In genomic region chr4:85457752-85458467, GRCh38 we compare ENCODE assay signal across 19 cellular contexts.
"Had no signal": no experiment of that assay in that cellular context is flagged by ENCODE, and none has a peak within 500 bp of the region (broad histone marks: within the 10 kb centered on the region; RNA-seq: fewer than 3 reads in every experiment).

No MANE protein-coding gene starts in this region.

- H3K27me3 Mint-ChIP-seq: activated naive CD4-positive, alpha-beta T cell treated with anti-CD3 and anti-CD28 coated beads, Interleukin-2, amount 10 ng/mL, durations not matched to agents 7 days and 5 days had no signal

- H3K4me1 ChIP-seq: sigmoid colon, tibial artery, uterus had no signal

- H3K27ac Mint-ChIP-seq: activated naive CD4-positive, alpha-beta T cell treated with anti-CD3 and anti-CD28 coated beads, Interleukin-2, amount 10 ng/mL, durations not matched to agents 7 days and 5 days; activated naive CD8-positive, alpha-beta T cell treated with anti-CD3 and anti-CD28 coated beads, Interleukin-2, amount 50 U/mL, for 24 hours; naive thymus-derived CD4-positive, alpha-beta T cell; T-helper 1 cell treated with Interleukin-12 subunit alpha and Interleukin-12 subunit beta and Interleukin-4 antibody, amounts not matched to agents 30 μg/mL and 1 μg/mL, for 36 hours had no signal

- H3K9me3 ChIP-seq: sigmoid colon, uterus had no signal

- DNase-seq: activated CD8-positive, alpha-beta memory T cell treated with anti-CD3 and anti-CD28 coated beads for 24 hours; activated CD8-positive, alpha-beta memory T cell treated with anti-CD3 and anti-CD28 coated beads, Interleukin-2, amount 50 U/mL, for 48 hours; activated effector memory CD4-positive, alpha-beta T cell treated with Interleukin-2 at 50 U/mL for 16 hours; activated naive CD4-positive, alpha-beta T cell treated with anti-CD3 and anti-CD28 coated beads, Interleukin-2, amount 10 ng/mL, durations not matched to agents 7 days and 5 days; activated naive CD8-positive, alpha-beta T cell treated with anti-CD3 and anti-CD28 coated beads, Interleukin-2, amount 50 U/mL, for 24 hours; activated T-cell treated with anti-CD3 and anti-CD28 coated beads, Interleukin-2, amount 50 U/mL, for 48 hours; anterior cingulate cortex; effector CD4-positive, alpha-beta T cell; mesendoderm; naive thymus-derived CD4-positive, alpha-beta T cell; sigmoid colon; stimulated activated CD4-positive, alpha-beta T cell treated with anti-CD3 and anti-CD28 coated beads, Interleukin-12 subunit alpha, Interleukin-12 subunit beta, amount 100 ng/mL, for 4 hours; stimulated activated CD4-positive, alpha-beta T cell treated with anti-CD3 and anti-CD28 coated beads, Interleukin-1b, Interleukin-23, amount 100 ng/mL, for 48 hours; stimulated activated naive CD4-positive, alpha-beta T cell treated with Interleukin-2 at 50 U/mL for 16 hours; substantia nigra; tibial artery had no signal

- H3K4me1 Mint-ChIP-seq: activated naive CD4-positive, alpha-beta T cell treated with anti-CD3 and anti-CD28 coated beads, Interleukin-2, amount 10 ng/mL, durations not matched to agents 7 days and 5 days; activated naive CD8-positive, alpha-beta T cell treated with anti-CD3 and anti-CD28 coated beads, Interleukin-2, amount 50 U/mL, for 24 hours; naive thymus-derived CD4-positive, alpha-beta T cell had no signal

- H3K4me3 Mint-ChIP-seq: activated naive CD4-positive, alpha-beta T cell treated with anti-CD3 and anti-CD28 coated beads, Interleukin-2, amount 10 ng/mL, durations not matched to agents 7 days and 5 days; activated naive CD8-positive, alpha-beta T cell treated with anti-CD3 and anti-CD28 coated beads, Interleukin-2, amount 50 U/mL, for 24 hours; naive thymus-derived CD4-positive, alpha-beta T cell; T-helper 1 cell treated with Interleukin-12 subunit alpha and Interleukin-12 subunit beta and Interleukin-4 antibody, amounts not matched to agents 30 μg/mL and 1 μg/mL, for 36 hours had no signal

- H3K36me3 ChIP-seq: sigmoid colon, tibial artery, uterus had no signal

- H3K9me3 Mint-ChIP-seq: activated naive CD4-positive, alpha-beta T cell treated with anti-CD3 and anti-CD28 coated beads, Interleukin-2, amount 10 ng/mL, durations not matched to agents 7 days and 5 days; activated naive CD8-positive, alpha-beta T cell treated with anti-CD3 and anti-CD28 coated beads, Interleukin-2, amount 50 U/mL, for 24 hours; T-helper 1 cell treated with Interleukin-12 subunit alpha and Interleukin-12 subunit beta and Interleukin-4 antibody, amounts not matched to agents 30 μg/mL and 1 μg/mL, for 36 hours had no signal

- H3K27ac ChIP-seq: coronary artery, sigmoid colon, tibial artery, uterus had no signal

- H3K27me3 ChIP-seq: sigmoid colon, tibial artery, uterus had no signal

- H3K4me3 ChIP-seq: coronary artery, sigmoid colon, tibial artery, uterus had no signal

- H3K36me3 Mint-ChIP-seq: activated naive CD4-positive, alpha-beta T cell treated with anti-CD3 and anti-CD28 coated beads, Interleukin-2, amount 10 ng/mL, durations not matched to agents 7 days and 5 days; naive thymus-derived CD4-positive, alpha-beta T cell had no signal
